ENCODE assay signal across 9 cellular contexts in the genomic region with DNA sequence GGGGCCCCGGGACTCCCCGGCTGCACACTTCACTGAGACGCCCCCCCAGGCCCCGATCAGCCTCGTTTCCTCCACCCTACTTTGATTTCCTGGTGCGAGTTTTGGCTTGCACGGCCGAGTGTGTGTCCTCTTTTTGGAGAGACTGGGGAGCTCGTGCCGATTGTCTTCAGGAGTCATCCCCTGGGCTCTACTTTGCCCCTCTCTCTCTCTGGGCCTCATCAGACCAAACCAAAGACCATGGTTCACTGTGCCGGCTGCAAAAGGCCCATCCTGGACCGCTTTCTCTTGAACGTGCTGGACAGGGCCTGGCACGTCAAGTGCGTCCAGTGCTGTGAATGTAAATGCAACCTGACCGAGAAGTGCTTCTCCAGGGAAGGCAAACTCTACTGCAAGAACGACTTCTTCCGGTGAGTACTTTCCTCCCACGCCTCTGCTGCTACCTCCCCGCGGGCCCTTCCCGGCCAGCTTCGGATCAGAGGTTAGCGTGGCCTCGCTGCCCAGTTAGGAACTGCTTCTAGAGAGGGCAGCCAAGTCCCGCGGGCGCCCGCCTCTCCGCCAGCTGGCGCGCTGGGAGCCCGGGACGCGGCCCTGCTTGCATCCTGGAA. TPM values are rescaled to one million over a fixed set of nuclear protein-coding genes. Genes with fewer than 3 reads are reported as not detected.
DNase-seq lines count a peak whose midpoint lies in the region; ATAC-seq lines count a peak whose summit lies in the region.
"Had no signal": no experiment of that assay in that cellular context is flagged by ENCODE, and none has a peak within 500 bp of the region (broad histone marks: within the 10 kb centered on the region; RNA-seq: fewer than 3 reads in every experiment).

No MANE protein-coding gene starts in this region.

- peaks cover 37 to 79% (median 56%) of the 10 kb centered on the region in 4 donors for H3K4me1 Mint-ChIP-seq in CD4-positive, alpha-beta memory T cell

- peaks cover 0 to 24% (median 2%) of the 10 kb centered on the region in 8 donors for H3K9me3 Mint-ChIP-seq in CD4-positive, alpha-beta memory T cell

- POLR2A ChIA-PET in CD4-positive, alpha-beta memory T cell (lab: Charles Lee; ENCODE audit: partially characterized antibody) = interaction anchor here (1.6 to 3.8 kb wide), 2 partner anchors 10 to 11 kb away, joined by 5 to 17 read pairs; a partner anchor contains a TSS

- peaks cover 66% of the 10 kb centered on the region in 2 donors for H3K27me3 Mint-ChIP-seq in CD4-positive, alpha-beta memory T cell

- no peak for ATAC-seq in HG02840 (IDR thresholded peaks at IDR 0.05; ENCODE audit: low FRiP score, unreplicated experiment)

- H3K4me3 Mint-ChIP-seq in CD4-positive, alpha-beta memory T cell = peak overlapping the region; percentile 71 to 88 (median 83)

- peak in 2 of 5 donors; percentile 40 to 43 for DNase-seq in CD4-positive, alpha-beta memory T cell
- DNase-seq in HK-2 (ENCODE audit: unreplicated experiment) (peak; percentile 77), amniotic epithelial cell (ENCODE audit: low read depth) (peak; percentile 19), lung microvascular endothelial cell (ENCODE audit: low read depth in 2 of 2) (peak; percentile 42 to 50), NCI-H446 (lab: John Stamatoyannopoulos, UW) (no peak), activated gamma-delta T cell treated with Interleukin-2 at 50 U/mL for 16 hours (no peak), hypothalamus (lab: John Stamatoyannopoulos, UW) (no peak)

- no peak overlapping the region for H3K27ac ChIP-seq in CD4-positive, alpha-beta memory T cell (ENCODE audit: low read depth, low read length)

- intact Hi-C loops in CD4-positive, alpha-beta memory T cell (cut with micrococcal nuclease) = no loop called here

- H3K4me3 ChIP-seq in CD4-positive, alpha-beta memory T cell (ENCODE audit: low read length in 2 of 2) = no peak overlapping the region
- H3K4me3 ChIP-seq: lung had no signal

- no peaks in the 10 kb centered on the region for H3K9me3 ChIP-seq in CD4-positive, alpha-beta memory T cell (ENCODE audit: control insufficient read depth in 1 of 2, low read length in 2 of 2)

- H3K36me3 ChIP-seq in CD4-positive, alpha-beta memory T cell (ENCODE audit: insufficient read depth, low read length) = no peaks in the 10 kb centered on the region

- CTCF ChIA-PET in CD4-positive, alpha-beta memory T cell (lab: Charles Lee; ENCODE audit: partially characterized antibody) = interaction anchor here (1.0 kb wide), 1 partner anchor 11 kb away, joined by 4 read pairs; a partner anchor contains a TSS

- H3K27ac Mint-ChIP-seq in CD4-positive, alpha-beta memory T cell = peak overlapping the region in 5 of 7 donors; percentile 53 to 86 (median 78)

- peaks cover 83% of the 10 kb centered on the region for H3K4me1 ChIP-seq in CD4-positive, alpha-beta memory T cell (ENCODE audit: insufficient read depth, low read length)

- peaks cover 97% of the 10 kb centered on the region for H3K27me3 ChIP-seq in CD4-positive, alpha-beta memory T cell (ENCODE audit: insufficient read depth, low read length)

- H3K36me3 Mint-ChIP-seq in CD4-positive, alpha-beta memory T cell = peaks cover 0 to 2% of the 10 kb centered on the region in 2 donors

RNA-seq across cellular contexts. Expression of a gene that starts 0.8 kb away (rescaled TPM):
- not detected for total RNA-seq in CD4-positive, alpha-beta memory T cell
- polyA plus RNA-seq in CD4-positive, alpha-beta memory T cell = not detected
- total RNA-seq in lung microvascular endothelial cell = not detected in 2 replicates
- total RNA-seq: lung had no signal
- polyA plus RNA-seq: lung had no signal

RNA-seq across cellular contexts. Expression of a gene that starts 10.7 kb away (rescaled TPM):
- 10 to 100 TPM; 60.5 to 61.2 TPM for total RNA-seq in CD4-positive, alpha-beta memory T cell
- 10 to 100 TPM; 52.0 to 89.4 TPM for polyA plus RNA-seq in CD4-positive, alpha-beta memory T cell
- 14.4 and 17.1 TPM in 2 replicates for total RNA-seq in lung microvascular endothelial cell

Comparison
In these comparisons a context has a peak if more than half of its experiments do, and no peak if none do; other contexts are left out.
1. DNase-seq: peak in HK-2 (single experiment), amniotic epithelial cell (single experiment) and lung microvascular endothelial cell (2 of 2); none in NCI-H446 (0 of 2), activated gamma-delta T cell treated with Interleukin-2 at 50 U/mL for 16 hours (single experiment) and hypothalamus (0 of 51).